In the genomic region with DNA sequence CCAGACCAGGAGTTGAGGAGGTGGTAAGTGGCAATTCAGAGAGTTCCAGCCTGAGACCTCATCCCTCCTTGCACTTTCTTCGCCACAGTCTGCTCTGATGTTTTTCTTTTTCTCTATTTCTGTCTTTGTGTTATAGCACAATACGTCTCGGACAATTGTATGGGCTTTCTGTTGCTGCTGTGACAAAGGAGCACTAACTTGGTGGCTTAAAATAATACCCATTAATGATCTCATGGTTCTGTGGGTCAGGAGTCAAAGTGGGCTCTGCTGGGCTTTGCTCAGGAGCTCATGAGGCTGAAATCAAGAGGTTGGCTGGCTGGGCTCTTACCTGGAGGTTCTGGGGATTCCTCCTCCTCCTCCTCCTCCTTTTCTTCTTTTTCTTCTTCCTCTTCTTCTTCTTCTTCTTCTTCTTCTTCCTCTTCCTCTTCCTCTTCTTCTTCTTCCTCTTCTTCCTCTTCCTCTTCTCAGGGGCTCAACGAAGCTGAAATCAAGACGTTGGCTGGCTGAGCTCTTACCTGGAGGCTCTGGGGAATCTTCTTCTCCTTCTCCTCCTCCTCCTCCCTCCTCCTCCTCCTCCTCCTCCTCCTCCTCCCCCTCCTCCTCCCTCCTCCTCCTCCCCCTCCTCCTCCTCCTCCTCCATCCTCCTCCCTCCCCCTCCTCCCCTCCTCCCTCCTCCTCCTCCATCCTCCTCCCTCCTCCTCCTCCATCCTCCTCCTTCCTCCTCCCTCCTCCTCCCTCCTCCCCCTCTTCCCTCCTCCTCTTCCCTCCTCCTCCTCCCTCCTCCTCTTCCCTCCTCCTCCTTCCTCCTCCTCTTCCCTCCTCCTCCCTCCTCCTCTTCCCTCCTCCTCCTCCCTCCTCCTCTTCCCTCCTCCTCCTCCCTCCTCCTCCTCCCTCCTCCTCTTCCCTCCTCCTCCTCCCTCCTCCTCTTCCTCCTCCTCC, we compare ENCODE assay signal across 10 cellular contexts.
"Had no signal": no experiment of that assay in that cellular context is flagged by ENCODE, and none has a peak within 500 bp of the region (broad histone marks: within the 10 kb centered on the region; RNA-seq: fewer than 3 reads in every experiment).

No MANE protein-coding gene starts in this region.

- H3K4me3 ChIP-seq: GM23338 had no signal

- H3K9ac ChIP-seq: KMS-11 had no signal

- H3K27ac ChIP-seq: HL-60, KMS-11 had no signal

- H3K4me2 ChIP-seq: GM23338, KMS-11 had no signal

- ATAC-seq: GM23338 had no signal

- H2AFZ ChIP-seq: GM23338 had no signal

- H3K9me3 Mint-ChIP-seq: GM23338, HFFc6 had no signal

- H3K27ac Mint-ChIP-seq: GM23338, H9, HFFc6 had no signal

- FAIRE-seq: H1, H54 had no signal

- H3K4me3 Mint-ChIP-seq: GM23338, H9, HFFc6 had no signal

- H3K4me1 Mint-ChIP-seq: GM23338, H9 had no signal

- DNase-seq: H9, HCEC 1CT, HFFc6, IMR-90, KBM-7 had no signal
